Comparison of ENCODE assay signal across 17 cellular contexts in the genomic region with DNA sequence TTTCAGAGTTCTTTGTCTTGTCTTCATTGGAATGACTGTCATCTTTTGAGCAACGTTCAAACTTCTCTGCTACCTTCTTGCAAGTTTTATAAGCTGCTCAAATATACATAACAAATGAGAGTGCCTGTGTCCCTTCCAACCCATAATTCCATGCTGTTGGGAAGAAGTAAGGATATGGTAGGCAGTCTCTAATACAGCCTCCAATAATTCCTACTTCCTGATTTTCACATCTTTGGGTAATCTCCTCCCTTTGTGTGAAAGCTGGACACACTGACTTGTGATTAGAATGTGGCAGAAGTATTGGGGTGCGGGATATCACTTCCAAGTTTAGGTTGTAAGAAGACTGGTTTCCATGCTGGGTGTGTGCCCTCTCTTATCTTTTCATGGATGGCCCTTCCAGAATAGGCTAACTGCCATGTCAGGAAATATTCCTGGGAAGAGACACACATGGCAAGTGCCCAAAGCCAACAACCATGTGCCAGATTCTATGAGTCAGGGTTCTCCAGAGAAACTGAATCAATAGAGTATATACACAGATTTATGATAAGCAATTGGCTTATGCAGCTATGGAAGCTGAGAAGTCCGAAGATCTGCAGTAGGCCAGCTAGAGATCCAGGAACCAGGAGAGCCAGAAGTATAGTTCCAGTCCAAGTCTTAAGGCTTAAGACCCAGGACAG.
DNase-seq lines count a peak whose midpoint lies in the region; ATAC-seq and TF ChIP-seq lines count a peak whose summit lies in the region.
"Had no signal": no experiment of that assay in that cellular context is flagged by ENCODE, and none has a peak within 500 bp of the region (broad histone marks: within the 10 kb centered on the region; RNA-seq: fewer than 3 reads in every experiment).

No MANE protein-coding gene starts in this region.

- intact Hi-C loops in breast epithelium (cut with DNase I; ENCODE audit: low total_unique reads) (no loop called here), left colon (cut with DNase I, micrococcal nuclease) (no loop called here)

- H3K27me3 ChIP-seq in ACC112 (ENCODE audit: insufficient read depth, low read length) (no peaks in the 10 kb centered on the region), breast epithelium (no peaks in the 10 kb centered on the region)
- H3K27me3 ChIP-seq: dorsolateral prefrontal cortex had no signal

- no peak for TF ChIP-seq POLR2A in breast epithelium (IDR thresholded peaks at IDR 0.05)

- H3K4me3 ChIP-seq in ACC112 (ENCODE audit: low read depth, low read length) (peak overlapping the region; percentile 25; the same call in 1 of the 2 replicates), breast epithelium (no peak overlapping the region)
- H3K4me3 ChIP-seq: dorsolateral prefrontal cortex, lung had no signal

- ATAC-seq in left colon, result peak; percentile 93
- ATAC-seq in GM21786 (IDR thresholded peaks at IDR 0.05; ENCODE audit: unreplicated experiment), result no peak
- ATAC-seq: activated CD4-positive, CD25-positive, alpha-beta regulatory T cell treated with anti-CD3 and anti-CD28 coated beads, Interleukin-2, amount 50 U/mL, for 24 hours had no signal

- no peak for TF ChIP-seq CTCF in breast epithelium (IDR thresholded peaks at IDR 0.05)

- peak; percentile 85 for DNase-seq in M059J (ENCODE audit: low read depth)
- peak; percentile 20 to 57 for DNase-seq in breast epithelium (ENCODE audit: low spot score in 2 of 2)
- DNase-seq in left colon, result peak; percentile 22 to 55
- no peak for DNase-seq in activated T-cell treated with anti-CD3 and anti-CD28 coated beads, Interleukin-2, amount 50 U/mL, for 48 hours
- no peak for DNase-seq in iPS-NIHi11 (ENCODE audit: low spot score)
- DNase-seq in NK-92 treated with Interleukin-12 subunit alpha and Interleukin-12 subunit beta, amount 100 ng/mL, for 24 hours (lab: John Stamatoyannopoulos, UW), result no peak
- DNase-seq: DMS79; dorsolateral prefrontal cortex; NCI-H2081; nucleus accumbens; stimulated activated CD4-positive, alpha-beta T cell treated with anti-CD3 and anti-CD28 coated beads, Interleukin-15, amount 100 ng/mL, for 24 hours; trophoblast cell had no signal

- H3K9me3 ChIP-seq in breast epithelium, result no peaks in the 10 kb centered on the region

- peaks cover 23% of the 10 kb centered on the region for H3K4me1 ChIP-seq in ACC112 (ENCODE audit: control insufficient read depth, insufficient read depth, low read length, unreplicated experiment)
- H3K4me1 ChIP-seq in breast epithelium, result no peaks in the 10 kb centered on the region

- H3K79me2 ChIP-seq in ACC112 (ENCODE audit: control insufficient read depth, insufficient read depth, low read length, unreplicated experiment), result no peaks in the 10 kb centered on the region

- H3K36me3 ChIP-seq in ACC112 (ENCODE audit: insufficient read depth, low read length), result no peaks in the 10 kb centered on the region
- no peaks in the 10 kb centered on the region for H3K36me3 ChIP-seq in breast epithelium

- no peak overlapping the region for H2AFZ ChIP-seq in ACC112 (ENCODE audit: low read length, unreplicated experiment)

- peak overlapping the region; percentile 77 for H3K27ac ChIP-seq in ACC112 (ENCODE audit: low read depth, low read length)
- no peak overlapping the region for H3K27ac ChIP-seq in breast epithelium
- H3K27ac ChIP-seq: KMS-11 had no signal

Comparison
In these comparisons a context has a peak if more than half of its experiments do, and no peak if none do; other contexts are left out.
1. DNase-seq: peak in M059J (single experiment), breast epithelium (2 of 2) and left colon (2 of 2); none in activated T-cell treated with anti-CD3 and anti-CD28 coated beads, Interleukin-2, amount 50 U/mL, for 48 hours (0 of 2), iPS-NIHi11 (single experiment) and NK-92 treated with Interleukin-12 subunit alpha and Interleukin-12 subunit beta, amount 100 ng/mL, for 24 hours (single experiment).